ENCODE assay signal across 1 cellular context in the genomic region with DNA sequence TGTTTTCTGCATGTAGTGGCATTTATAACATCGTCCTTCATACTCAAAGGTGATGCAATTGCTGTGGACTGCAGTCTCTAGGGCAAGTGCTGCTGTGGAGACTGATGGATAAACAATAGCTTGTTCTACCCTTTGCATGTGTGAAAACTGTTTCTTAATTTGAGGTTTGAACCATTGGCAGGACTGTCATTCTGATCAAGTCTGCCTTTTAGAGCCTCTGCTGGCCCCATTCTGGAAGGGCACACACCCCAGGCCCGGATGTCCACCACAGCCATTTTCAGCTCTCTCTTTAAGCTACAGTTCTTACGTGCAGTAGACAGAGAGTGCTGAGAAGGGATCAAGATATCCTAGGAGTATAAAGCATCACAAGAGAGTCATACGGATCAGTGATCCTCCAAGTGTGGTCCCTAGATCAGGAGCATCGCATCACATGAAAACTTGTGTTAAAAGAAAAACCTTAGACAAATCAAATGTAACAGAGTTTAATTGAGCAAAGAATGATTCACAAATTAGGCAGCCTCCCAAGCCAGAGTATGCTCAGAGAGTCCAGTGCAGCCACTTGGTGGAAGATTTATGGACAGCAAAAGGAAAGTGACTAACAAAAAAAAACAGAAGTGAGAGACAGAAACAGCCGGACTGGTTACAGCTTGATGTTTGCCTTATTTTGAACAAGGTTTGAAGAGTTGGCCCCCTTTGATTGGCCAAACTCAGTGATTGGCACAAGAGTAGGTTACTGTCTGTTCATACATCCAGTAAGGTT.
TF ChIP-seq lines count a peak whose summit lies in the region.

No MANE protein-coding gene starts in this region.

TF ChIP-seq in K562, 482 proteins besides CTCF, POLR2A, EP300 and RAD21 (continued from another document):
- no peak for TF ChIP-seq HMGXB4 (CRISPR knock-in tag; IDR thresholded peaks at IDR 0.05)
- TF ChIP-seq NFYB (IDR thresholded peaks at IDR 0.05; ENCODE audit: extremely low read depth, insufficient read length), result no peak
- no peak for TF ChIP-seq U2AF1 (optimal IDR thresholded peaks at IDR 0.05; ENCODE audit: low read depth, low read length)
- no peak for TF ChIP-seq KAT8 (IDR thresholded peaks at IDR 0.05; ENCODE audit: low read depth)
- TF ChIP-seq MAFF (IDR thresholded peaks at IDR 0.05; ENCODE audit: low read length), result no peak
- peak; percentile 33 for TF ChIP-seq MEIS2 (IDR thresholded peaks at IDR 0.05; ENCODE audit: partially characterized antibody)
- TF ChIP-seq ZNF668 (CRISPR knock-in tag; IDR thresholded peaks at IDR 0.05), result no peak
- TF ChIP-seq PBX2 (CRISPR knock-in tag; IDR thresholded peaks at IDR 0.05; ENCODE audit: low read depth), result no peak
- peak; percentile 70 for TF ChIP-seq PBX2 (tag; conservative IDR thresholded peaks at IDR 0.05; ENCODE audit: low read depth)
- 0 out of 4 replicates have a peak, but pooled peaks of 1 of the 2 experiments have one; percentile 15 for TF ChIP-seq MAZ (CRISPR knock-in tag; conservative IDR thresholded peaks at IDR 0.05 in 1 of 2, IDR thresholded peaks at IDR 0.05 in 1 of 2)
- TF ChIP-seq USF2 (CRISPR knock-in tag; IDR thresholded peaks at IDR 0.05), result no peak
- TF ChIP-seq, protein P1, sequence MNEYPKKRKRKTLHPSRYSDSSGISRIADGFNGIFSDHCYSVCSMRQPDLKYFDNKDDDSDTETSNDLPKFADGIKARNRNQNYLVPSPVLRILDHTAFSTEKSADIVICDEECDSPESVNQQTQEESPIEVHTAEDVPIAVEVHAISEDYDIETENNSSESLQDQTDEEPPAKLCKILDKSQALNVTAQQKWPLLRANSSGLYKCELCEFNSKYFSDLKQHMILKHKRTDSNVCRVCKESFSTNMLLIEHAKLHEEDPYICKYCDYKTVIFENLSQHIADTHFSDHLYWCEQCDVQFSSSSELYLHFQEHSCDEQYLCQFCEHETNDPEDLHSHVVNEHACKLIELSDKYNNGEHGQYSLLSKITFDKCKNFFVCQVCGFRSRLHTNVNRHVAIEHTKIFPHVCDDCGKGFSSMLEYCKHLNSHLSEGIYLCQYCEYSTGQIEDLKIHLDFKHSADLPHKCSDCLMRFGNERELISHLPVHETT (CRISPR knock-in tag; conservative IDR thresholded peaks at IDR 0.05 in 1 of 2, IDR thresholded peaks at IDR 0.05 in 1 of 2), result no peak
- no peak for TF ChIP-seq CEBPG (CRISPR knock-in tag; IDR thresholded peaks at IDR 0.05)
- TF ChIP-seq CEBPG (tag; conservative IDR thresholded peaks at IDR 0.05 in 1 of 2, IDR thresholded peaks at IDR 0.05 in 1 of 2), result peak; percentile 18 to 35; a peak in 1 of 4 replicates
- TF ChIP-seq ZNF274 (IDR thresholded peaks at IDR 0.05; ENCODE audit: borderline replicate concordance, low read depth, low read length), result no peak
- TF ChIP-seq, protein P2, sequence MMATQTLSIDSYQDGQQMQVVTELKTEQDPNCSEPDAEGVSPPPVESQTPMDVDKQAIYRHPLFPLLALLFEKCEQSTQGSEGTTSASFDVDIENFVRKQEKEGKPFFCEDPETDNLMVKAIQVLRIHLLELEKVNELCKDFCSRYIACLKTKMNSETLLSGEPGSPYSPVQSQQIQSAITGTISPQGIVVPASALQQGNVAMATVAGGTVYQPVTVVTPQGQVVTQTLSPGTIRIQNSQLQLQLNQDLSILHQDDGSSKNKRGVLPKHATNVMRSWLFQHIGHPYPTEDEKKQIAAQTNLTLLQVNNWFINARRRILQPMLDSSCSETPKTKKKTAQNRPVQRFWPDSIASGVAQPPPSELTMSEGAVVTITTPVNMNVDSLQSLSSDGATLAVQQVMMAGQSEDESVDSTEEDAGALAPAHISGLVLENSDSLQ (IDR thresholded peaks at IDR 0.05), result 0 out of 2 replicates have a peak, but pooled peaks have one; percentile 13
- TF ChIP-seq ZNF3 (CRISPR knock-in tag; IDR thresholded peaks at IDR 0.05), result no peak
- TF ChIP-seq HCFC1 (IDR thresholded peaks at IDR 0.05; ENCODE audit: low read depth, low read length), result no peak
- TF ChIP-seq, protein P3, sequence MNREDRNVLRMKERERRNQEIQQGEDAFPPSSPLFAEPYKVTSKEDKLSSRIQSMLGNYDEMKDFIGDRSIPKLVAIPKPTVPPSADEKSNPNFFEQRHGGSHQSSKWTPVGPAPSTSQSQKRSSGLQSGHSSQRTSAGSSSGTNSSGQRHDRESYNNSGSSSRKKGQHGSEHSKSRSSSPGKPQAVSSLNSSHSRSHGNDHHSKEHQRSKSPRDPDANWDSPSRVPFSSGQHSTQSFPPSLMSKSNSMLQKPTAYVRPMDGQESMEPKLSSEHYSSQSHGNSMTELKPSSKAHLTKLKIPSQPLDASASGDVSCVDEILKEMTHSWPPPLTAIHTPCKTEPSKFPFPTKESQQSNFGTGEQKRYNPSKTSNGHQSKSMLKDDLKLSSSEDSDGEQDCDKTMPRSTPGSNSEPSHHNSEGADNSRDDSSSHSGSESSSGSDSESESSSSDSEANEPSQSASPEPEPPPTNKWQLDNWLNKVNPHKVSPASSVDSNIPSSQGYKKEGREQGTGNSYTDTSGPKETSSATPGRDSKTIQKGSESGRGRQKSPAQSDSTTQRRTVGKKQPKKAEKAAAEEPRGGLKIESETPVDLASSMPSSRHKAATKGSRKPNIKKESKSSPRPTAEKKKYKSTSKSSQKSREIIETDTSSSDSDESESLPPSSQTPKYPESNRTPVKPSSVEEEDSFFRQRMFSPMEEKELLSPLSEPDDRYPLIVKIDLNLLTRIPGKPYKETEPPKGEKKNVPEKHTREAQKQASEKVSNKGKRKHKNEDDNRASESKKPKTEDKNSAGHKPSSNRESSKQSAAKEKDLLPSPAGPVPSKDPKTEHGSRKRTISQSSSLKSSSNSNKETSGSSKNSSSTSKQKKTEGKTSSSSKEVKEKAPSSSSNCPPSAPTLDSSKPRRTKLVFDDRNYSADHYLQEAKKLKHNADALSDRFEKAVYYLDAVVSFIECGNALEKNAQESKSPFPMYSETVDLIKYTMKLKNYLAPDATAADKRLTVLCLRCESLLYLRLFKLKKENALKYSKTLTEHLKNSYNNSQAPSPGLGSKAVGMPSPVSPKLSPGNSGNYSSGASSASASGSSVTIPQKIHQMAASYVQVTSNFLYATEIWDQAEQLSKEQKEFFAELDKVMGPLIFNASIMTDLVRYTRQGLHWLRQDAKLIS (CRISPR knock-in tag; IDR thresholded peaks at IDR 0.05), result no peak
- no peak for TF ChIP-seq PCBP2 (IDR thresholded peaks at IDR 0.05; ENCODE audit: low read depth, low read length, poor library complexity, severe bottlenecking)
- no peak for TF ChIP-seq POLR2G (IDR thresholded peaks at IDR 0.05; ENCODE audit: low read depth, low read length)
- TF ChIP-seq BHLHE40 (IDR thresholded peaks at IDR 0.05; ENCODE audit: low read length), result no peak
- TF ChIP-seq, protein P4, sequence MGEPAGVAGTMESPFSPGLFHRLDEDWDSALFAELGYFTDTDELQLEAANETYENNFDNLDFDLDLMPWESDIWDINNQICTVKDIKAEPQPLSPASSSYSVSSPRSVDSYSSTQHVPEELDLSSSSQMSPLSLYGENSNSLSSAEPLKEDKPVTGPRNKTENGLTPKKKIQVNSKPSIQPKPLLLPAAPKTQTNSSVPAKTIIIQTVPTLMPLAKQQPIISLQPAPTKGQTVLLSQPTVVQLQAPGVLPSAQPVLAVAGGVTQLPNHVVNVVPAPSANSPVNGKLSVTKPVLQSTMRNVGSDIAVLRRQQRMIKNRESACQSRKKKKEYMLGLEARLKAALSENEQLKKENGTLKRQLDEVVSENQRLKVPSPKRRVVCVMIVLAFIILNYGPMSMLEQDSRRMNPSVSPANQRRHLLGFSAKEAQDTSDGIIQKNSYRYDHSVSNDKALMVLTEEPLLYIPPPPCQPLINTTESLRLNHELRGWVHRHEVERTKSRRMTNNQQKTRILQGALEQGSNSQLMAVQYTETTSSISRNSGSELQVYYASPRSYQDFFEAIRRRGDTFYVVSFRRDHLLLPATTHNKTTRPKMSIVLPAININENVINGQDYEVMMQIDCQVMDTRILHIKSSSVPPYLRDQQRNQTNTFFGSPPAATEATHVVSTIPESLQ (CRISPR knock-in tag; IDR thresholded peaks at IDR 0.05), result no peak
- TF ChIP-seq PPARD (CRISPR knock-in tag; IDR thresholded peaks at IDR 0.05), result no peak
- TF ChIP-seq, protein P5, sequence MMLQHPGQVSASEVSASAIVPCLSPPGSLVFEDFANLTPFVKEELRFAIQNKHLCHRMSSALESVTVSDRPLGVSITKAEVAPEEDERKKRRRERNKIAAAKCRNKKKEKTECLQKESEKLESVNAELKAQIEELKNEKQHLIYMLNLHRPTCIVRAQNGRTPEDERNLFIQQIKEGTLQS (IDR thresholded peaks at IDR 0.05), result 0 out of 2 replicates have a peak, but pooled peaks have one; percentile 16
- TF ChIP-seq, protein P5 (CRISPR knock-in tag; conservative IDR thresholded peaks at IDR 0.05), result no peak
- TF ChIP-seq HDAC1 (IDR thresholded peaks at IDR 0.05), result no peak
- no peak for TF ChIP-seq CTCFL (IDR thresholded peaks at IDR 0.05; ENCODE audit: borderline replicate concordance, insufficient read depth, low read depth, low read length, poor library complexity, severe bottlenecking)
- no peak for TF ChIP-seq MTF1 (CRISPR knock-in tag; IDR thresholded peaks at IDR 0.05; ENCODE audit: borderline replicate concordance)
- TF ChIP-seq E2F6 (IDR thresholded peaks at IDR 0.05; ENCODE audit: borderline replicate concordance in 1 of 2, extremely low read depth in 1 of 2, insufficient read depth in 1 of 2, insufficient read length in 1 of 2, low read depth in 1 of 2, low read length in 1 of 2, poor library complexity in 1 of 2, severe bottlenecking in 1 of 2), result no peak
TF ChIP-seq in K562: peak in this region for 6.
